ENCODE assay signal across 17 cellular contexts in the genomic region with DNA sequence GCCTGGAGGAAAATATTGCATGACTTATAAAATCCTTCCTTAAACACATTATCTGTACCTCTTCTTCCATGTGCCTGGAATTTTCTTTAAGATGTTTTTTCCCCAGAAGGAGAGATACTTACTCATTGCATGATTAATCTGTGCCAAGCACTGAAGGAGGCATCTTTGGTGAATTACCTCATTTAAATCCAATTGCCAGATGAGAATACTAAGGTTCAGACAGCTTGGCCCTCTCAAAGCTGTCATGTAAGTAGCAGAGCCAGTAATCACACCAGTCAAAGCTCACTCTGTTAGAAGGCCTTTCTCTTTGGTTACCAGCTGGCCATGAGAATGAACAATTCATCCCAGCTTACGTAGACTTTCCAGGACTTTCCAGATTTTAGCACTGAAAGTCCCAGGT.
DNase-seq lines count a peak whose midpoint lies in the region; ATAC-seq and TF ChIP-seq lines count a peak whose summit lies in the region.
"Had no signal": no experiment of that assay in that cellular context is flagged by ENCODE, and none has a peak within 500 bp of the region (broad histone marks: within the 10 kb centered on the region; RNA-seq: fewer than 3 reads in every experiment).

No MANE protein-coding gene starts in this region.

- WGBS in stomach, 5 donors = 59 to 91% (median 74%) methylated on average over 1 of the region's 1 CpG

- no peaks in the 10 kb centered on the region for H3K9me3 Mint-ChIP-seq in osteocyte (ENCODE audit: unreplicated experiment)

- no peak overlapping the region for H3K9ac ChIP-seq in MM.1S (ENCODE audit: low read length)
- H3K9ac ChIP-seq: BLaER1 had no signal

- CTCF ChIA-PET in OCI-LY7 (lab: Charles Lee; ENCODE audit: unreplicated experiment) = no interaction called here

- H3K4me1 ChIP-seq in OCI-LY7 (ENCODE audit: insufficient read depth, low read length, poor library complexity, severe bottlenecking) (no peaks in the 10 kb centered on the region), stomach (peaks cover 0 to 55% (median 17%) of the 10 kb centered on the region in 4 donors), BE2C (no peaks in the 10 kb centered on the region), MM.1S (ENCODE audit: low read length) (0 out of 2 replicates have a peak, but pooled peaks cover 4% of the 10 kb centered on the region)

- POLR2A ChIA-PET in OCI-LY7 (lab: Charles Lee) = interaction anchor here (0.5 kb wide), 1 partner anchor 490 kb away, joined by 4 read pairs; no protein-coding TSS in a partner anchor

- peak overlapping the region; percentile 16 for H3K27ac Mint-ChIP-seq in osteocyte (ENCODE audit: unreplicated experiment)
- H3K27ac Mint-ChIP-seq: progenitor cell of endocrine pancreas had no signal

- H3K4me1 Mint-ChIP-seq in osteocyte (ENCODE audit: unreplicated experiment) = peaks cover 47% of the 10 kb centered on the region

- H3K79me2 ChIP-seq in OCI-LY7 (ENCODE audit: insufficient read depth, low read depth, low read length) (no peaks in the 10 kb centered on the region), MM.1S (ENCODE audit: low read length) (no peaks in the 10 kb centered on the region)

- no peak overlapping the region for H3K4me3 Mint-ChIP-seq in osteocyte (ENCODE audit: unreplicated experiment)

- H3K36me3 Mint-ChIP-seq in osteocyte (ENCODE audit: unreplicated experiment) = no peaks in the 10 kb centered on the region

- intact Hi-C loops in OCI-LY7 (cut with micrococcal nuclease; ENCODE audit: unreplicated experiment) = no loop called here
- intact Hi-C loops in stomach (cut with DNase I; ENCODE audit: low total_unique reads) = no loop called here

- no peak overlapping the region for H3K27ac ChIP-seq in OCI-LY7 (ENCODE audit: low read depth, low read length, poor library complexity, severe bottlenecking)
- H3K27ac ChIP-seq in stomach = peak overlapping the region in 2 of 5 donors; percentile 26 to 64
- H3K27ac ChIP-seq in MM.1S (ENCODE audit: low read length) = no peak overlapping the region
- H3K27ac ChIP-seq: BLaER1 had no signal

- BruUV-seq in OCI-LY7 (replicated peaks; lab: Mats Ljungman, UMichigan) = no TSS peak

- no peaks in the 10 kb centered on the region for H3F3A ChIP-seq in MM.1S (ENCODE audit: insufficient read depth, low read length)

- DNase-seq in ELR (ENCODE audit: low read depth) (peak; percentile 82), fibroblast of villous mesenchyme (ENCODE audit: low read depth) (peak; percentile 72), osteocyte (ENCODE audit: extremely low spot score, unreplicated experiment) (no peak), OCI-LY7 (ENCODE audit: low spot score) (no peak), stomach (no peak), BE2C (no peak), MM.1S (no peak)
- DNase-seq: activated CD4-positive, CD25-positive, alpha-beta regulatory T cell treated with anti-CD3 and anti-CD28 coated beads, Interleukin-2, amount 50 U/mL, for 72 hours; activated T-cell treated with anti-CD3 and anti-CD28 coated beads, Interleukin-2, amount 50 U/mL, for 1 hour; amygdala; DND-41; KBM-7; NCI-H187 treated with DMSO at 0.1 percent for 48 hours had no signal

- H3K36me3 ChIP-seq in OCI-LY7 (ENCODE audit: insufficient read depth, low read length) (no peaks in the 10 kb centered on the region), stomach (no peaks in the 10 kb centered on the region), BE2C (no peaks in the 10 kb centered on the region), MM.1S (replicated peaks; ENCODE audit: insufficient read depth, low read length) (no peaks in the 10 kb centered on the region)
- H3K36me3 ChIP-seq: BLaER1, HAP-1 had no signal

- H3K4me3 ChIP-seq in fibroblast of villous mesenchyme (ENCODE audit: low read depth, low read length) (no peak overlapping the region), OCI-LY7 (ENCODE audit: low read depth, low read length, poor library complexity, severe bottlenecking) (no peak overlapping the region), stomach (no peak overlapping the region), BE2C (ENCODE audit: low read depth, low read length) (no peak overlapping the region), MM.1S (ENCODE audit: low read length) (no peak overlapping the region)
- H3K4me3 ChIP-seq: BLaER1, HAP-1 had no signal

- peak; percentile 18; the same call in 2 of the 3 replicates for ATAC-seq in SK-N-SH treated with all-trans-retinoic acid at 6 μM for 48 hours

- no peaks in the 10 kb centered on the region for H3K27me3 ChIP-seq in stomach
- H3K27me3 ChIP-seq in BE2C = no peaks in the 10 kb centered on the region
- no peaks in the 10 kb centered on the region for H3K27me3 ChIP-seq in MM.1S (replicated peaks; ENCODE audit: insufficient read depth, low read length)
- H3K27me3 ChIP-seq: BLaER1 had no signal

- H3K9me2 ChIP-seq in OCI-LY7 (ENCODE audit: insufficient read depth, low read length) (no peaks in the 10 kb centered on the region), MM.1S (replicated peaks; ENCODE audit: insufficient read depth, low read length) (no peaks in the 10 kb centered on the region)

- TF ChIP-seq POLR2A in stomach (IDR thresholded peaks at IDR 0.05) = no peak

- H3K9me3 ChIP-seq in OCI-LY7 (ENCODE audit: low read length) = no peaks in the 10 kb centered on the region
- no peaks in the 10 kb centered on the region for H3K9me3 ChIP-seq in stomach
- H3K9me3 ChIP-seq in BE2C = no peaks in the 10 kb centered on the region
- H3K9me3 ChIP-seq in MM.1S (replicated peaks; ENCODE audit: insufficient read depth, low read length) = no peaks in the 10 kb centered on the region
- H3K9me3 ChIP-seq: BLaER1, HAP-1 had no signal

- H3K27me3 Mint-ChIP-seq in osteocyte (ENCODE audit: unreplicated experiment) = no peaks in the 10 kb centered on the region

- TF ChIP-seq EP300 in stomach (IDR thresholded peaks at IDR 0.05) = no peak

- H4K20me1 ChIP-seq in OCI-LY7 (ENCODE audit: insufficient read depth, low read length) = no peaks in the 10 kb centered on the region
- no peaks in the 10 kb centered on the region for H4K20me1 ChIP-seq in MM.1S (ENCODE audit: insufficient read depth, low read length)
- H4K20me1 ChIP-seq: BLaER1 had no signal

- H2AFZ ChIP-seq in OCI-LY7 (ENCODE audit: low read length) = no peak overlapping the region
- no peak overlapping the region for H2AFZ ChIP-seq in MM.1S (ENCODE audit: low read length)

- no peak for TF ChIP-seq CTCF in fibroblast of villous mesenchyme (IDR thresholded peaks at IDR 0.05; ENCODE audit: insufficient read depth, low read depth, low read length)
- TF ChIP-seq CTCF in osteocyte (IDR thresholded peaks at IDR 0.05) = no peak
- TF ChIP-seq CTCF in OCI-LY7 (conservative IDR thresholded peaks at IDR 0.05; ENCODE audit: low read length) = no peak
- no peak for TF ChIP-seq CTCF in stomach (IDR thresholded peaks at IDR 0.05)
- no peak for TF ChIP-seq CTCF in BE2C (IDR thresholded peaks at IDR 0.05; ENCODE audit: low read depth, low read length)
- no peak for TF ChIP-seq CTCF in MM.1S (IDR thresholded peaks at IDR 0.05; ENCODE audit: low read length)

- H3K4me2 ChIP-seq in OCI-LY7 (ENCODE audit: low read length) = no peak overlapping the region
- no peak overlapping the region for H3K4me2 ChIP-seq in MM.1S (ENCODE audit: low read depth, low read length)
- H3K4me2 ChIP-seq: BLaER1 had no signal

TF ChIP-seq in SK-N-SH treated with all-trans-retinoic acid at 6 μM for 48 hours, 23 proteins besides CTCF, POLR2A, EP300 and RAD21:
- TF ChIP-seq, protein P1, sequence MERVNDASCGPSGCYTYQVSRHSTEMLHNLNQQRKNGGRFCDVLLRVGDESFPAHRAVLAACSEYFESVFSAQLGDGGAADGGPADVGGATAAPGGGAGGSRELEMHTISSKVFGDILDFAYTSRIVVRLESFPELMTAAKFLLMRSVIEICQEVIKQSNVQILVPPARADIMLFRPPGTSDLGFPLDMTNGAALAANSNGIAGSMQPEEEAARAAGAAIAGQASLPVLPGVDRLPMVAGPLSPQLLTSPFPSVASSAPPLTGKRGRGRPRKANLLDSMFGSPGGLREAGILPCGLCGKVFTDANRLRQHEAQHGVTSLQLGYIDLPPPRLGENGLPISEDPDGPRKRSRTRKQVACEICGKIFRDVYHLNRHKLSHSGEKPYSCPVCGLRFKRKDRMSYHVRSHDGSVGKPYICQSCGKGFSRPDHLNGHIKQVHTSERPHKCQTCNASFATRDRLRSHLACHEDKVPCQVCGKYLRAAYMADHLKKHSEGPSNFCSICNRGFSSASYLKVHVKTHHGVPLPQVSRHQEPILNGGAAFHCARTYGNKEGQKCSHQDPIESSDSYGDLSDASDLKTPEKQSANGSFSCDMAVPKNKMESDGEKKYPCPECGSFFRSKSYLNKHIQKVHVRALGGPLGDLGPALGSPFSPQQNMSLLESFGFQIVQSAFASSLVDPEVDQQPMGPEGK (CRISPR knock-in tag; IDR thresholded peaks at IDR 0.05; ENCODE audit: borderline replicate concordance) = no peak
- no peak for TF ChIP-seq SNAI2 (CRISPR knock-in tag; IDR thresholded peaks at IDR 0.05)
- no peak for TF ChIP-seq GLIS3 (CRISPR knock-in tag; IDR thresholded peaks at IDR 0.05)
- TF ChIP-seq, protein P2, sequence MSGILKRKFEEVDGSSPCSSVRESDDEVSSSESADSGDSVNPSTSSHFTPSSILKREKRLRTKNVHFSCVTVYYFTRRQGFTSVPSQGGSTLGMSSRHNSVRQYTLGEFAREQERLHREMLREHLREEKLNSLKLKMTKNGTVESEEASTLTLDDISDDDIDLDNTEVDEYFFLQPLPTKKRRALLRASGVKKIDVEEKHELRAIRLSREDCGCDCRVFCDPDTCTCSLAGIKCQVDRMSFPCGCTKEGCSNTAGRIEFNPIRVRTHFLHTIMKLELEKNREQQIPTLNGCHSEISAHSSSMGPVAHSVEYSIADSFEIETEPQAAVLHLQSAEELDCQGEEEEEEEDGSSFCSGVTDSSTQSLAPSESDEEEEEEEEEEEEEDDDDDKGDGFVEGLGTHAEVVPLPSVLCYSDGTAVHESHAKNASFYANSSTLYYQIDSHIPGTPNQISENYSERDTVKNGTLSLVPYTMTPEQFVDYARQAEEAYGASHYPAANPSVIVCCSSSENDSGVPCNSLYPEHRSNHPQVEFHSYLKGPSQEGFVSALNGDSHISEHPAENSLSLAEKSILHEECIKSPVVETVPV (CRISPR knock-in tag; IDR thresholded peaks at IDR 0.05) = no peak
- no peak for TF ChIP-seq RARB (CRISPR knock-in tag; IDR thresholded peaks at IDR 0.05)
- TF ChIP-seq BACH2 (CRISPR knock-in tag; IDR thresholded peaks at IDR 0.05; ENCODE audit: borderline replicate concordance) = no peak
- no peak for TF ChIP-seq ZNF70 (CRISPR knock-in tag; IDR thresholded peaks at IDR 0.05)
- no peak for TF ChIP-seq ZNF8 (CRISPR knock-in tag; IDR thresholded peaks at IDR 0.05)
- TF ChIP-seq ZFP30 (CRISPR knock-in tag; IDR thresholded peaks at IDR 0.05) = no peak

Comparison
In these comparisons a context has a peak if more than half of its experiments do, and no peak if none do; other contexts are left out.
1. DNase-seq: peak in ELR (single experiment) and fibroblast of villous mesenchyme (single experiment); none in osteocyte (single experiment), OCI-LY7 (single experiment), stomach (single experiment), BE2C (single experiment) and MM.1S (single experiment).